Comparison of ENCODE assay signal across 16 cellular contexts in genomic region chr19:15253076-15253475, GRCh38. TPM values are rescaled to one million over a fixed set of nuclear protein-coding genes. Genes with fewer than 3 reads are reported as not detected.
DNase-seq lines count a peak whose midpoint lies in the region; ATAC-seq, FAIRE-seq and TF ChIP-seq lines count a peak whose summit lies in the region.
"Had no signal": no experiment of that assay in that cellular context is flagged by ENCODE, and none has a peak within 500 bp of the region (broad histone marks: within the 10 kb centered on the region; RNA-seq: fewer than 3 reads in every experiment).

No MANE protein-coding gene starts in this region.

- H4K20me1 ChIP-seq in HepG2 (ENCODE audit: insufficient read depth, low read length), result peaks cover 48% of the 10 kb centered on the region; the same call in 1 of the 2 replicates

- H3K36me3 ChIP-seq in HepG2 (replicated peaks in 1 of 2; ENCODE audit: control insufficient read depth in 1 of 2, insufficient read depth in 2 of 2, low read length in 2 of 2) (peaks cover 57 to 96% of the 10 kb centered on the region in 2 experiments), right lobe of liver (peaks cover 14 to 73% (median 41%) of the 10 kb centered on the region in 4 donors), esophagus muscularis mucosa (peaks cover 50 to 71% (median 69%) of the 10 kb centered on the region in 4 donors), sigmoid colon (peaks cover 46 to 64% (median 55%) of the 10 kb centered on the region in 4 donors)

- no peaks in the 10 kb centered on the region; a peak in 1 of 5 replicates for H3K27me3 ChIP-seq in HepG2 (ENCODE audit: control insufficient read depth in 1 of 2, insufficient read depth in 2 of 2, low read length in 2 of 2)
- no peaks in the 10 kb centered on the region for H3K27me3 ChIP-seq in right lobe of liver
- no peaks in the 10 kb centered on the region for H3K27me3 ChIP-seq in esophagus muscularis mucosa
- H3K27me3 ChIP-seq in sigmoid colon, result no peaks in the 10 kb centered on the region
- H3K27me3 ChIP-seq: foreskin keratinocyte, testis had no signal

- intact Hi-C loops in HepG2 (cut with micrococcal nuclease; ENCODE audit: unreplicated experiment), result no loop called here
- intact Hi-C loops in right lobe of liver (cut with DNase I), result no loop called here
- intact Hi-C loops in esophagus muscularis mucosa (cut with DNase I), result loop anchor here (5.0 kb wide), 1 partner anchor 76 kb away; no protein-coding TSS in a partner anchor
- intact Hi-C loops in sigmoid colon (cut with DNase I), result loop anchor here (5.0 kb wide), 2 partner anchors 76 to 146 kb away; partner anchors contain the start of gene SYDE1

- no peak overlapping the region for H3K27ac ChIP-seq in HepG2 (ENCODE audit: extremely low read length, insufficient read depth, low read length)
- H3K27ac ChIP-seq in right lobe of liver, result no peak overlapping the region
- peak overlapping the region; percentile 77 to 90 (median 86) for H3K27ac ChIP-seq in esophagus muscularis mucosa (replicated peaks in 1 of 4)
- H3K27ac ChIP-seq in sigmoid colon, result peak overlapping the region in 3 of 4 donors; percentile 81 to 87 (median 86)
- H3K27ac ChIP-seq: foreskin keratinocyte had no signal

- H3K4me3 ChIP-seq in HepG2 (replicated peaks in 1 of 3; ENCODE audit: insufficient read depth in 1 of 3, low read depth in 2 of 3, low read length in 3 of 3) (no peak overlapping the region), right lobe of liver (no peak overlapping the region), esophagus muscularis mucosa (no peak overlapping the region), sigmoid colon (no peak overlapping the region)
- H3K4me3 ChIP-seq: testis had no signal

- WGBS in HepG2 (ENCODE audit: low lambda C conversion rate), result 93% methylated on average over 6 of the region's 8 CpGs
- WGBS in right lobe of liver (ENCODE audit: insufficient coverage, low coverage, low lambda C conversion rate, missing lambda C conversion rate), result no CpG with 5 or more reads among the region's 8 CpGs
- WGBS in esophagus muscularis mucosa, result 100% methylated on average over 2 of the region's 8 CpGs
- WGBS in sigmoid colon, 2 donors, result 78 to 89% methylated on average over 8 of the region's 8 CpGs

- POLR2A ChIA-PET in HepG2 (lab: Yijun Ruan, JAX), result no interaction called here

- no peak overlapping the region for H3K4me2 ChIP-seq in HepG2 (ENCODE audit: low read depth, low read length)

- H3K4me1 ChIP-seq in HepG2 (ENCODE audit: insufficient read depth, low read length) (peaks cover 30% of the 10 kb centered on the region), right lobe of liver (peaks cover 0 to 23% (median 13%) of the 10 kb centered on the region in 4 donors), esophagus muscularis mucosa (peaks cover 62 to 65% (median 64%) of the 10 kb centered on the region in 4 donors), sigmoid colon (peaks cover 0 to 57% (median 54%) of the 10 kb centered on the region in 4 donors)

- no peak for FAIRE-seq in HepG2 (lab: Jason Lieb, UNC)

- TF ChIP-seq POLR2A in HepG2 (IDR thresholded peaks at IDR 0.05; ENCODE audit: insufficient read depth in 1 of 2, low read depth in 2 of 2, low read length in 2 of 2) (no peak), right lobe of liver (IDR thresholded peaks at IDR 0.05) (no peak), esophagus muscularis mucosa (IDR thresholded peaks at IDR 0.05; ENCODE audit: low read depth) (no peak), sigmoid colon (IDR thresholded peaks at IDR 0.05) (no peak)

- no peak for TF ChIP-seq CTCF in HepG2 (CRISPR knock-in tag; IDR thresholded peaks at IDR 0.05)
- no peak for TF ChIP-seq CTCF in right lobe of liver (IDR thresholded peaks at IDR 0.05)
- no peak for TF ChIP-seq CTCF in esophagus muscularis mucosa (IDR thresholded peaks at IDR 0.05)
- no peak for TF ChIP-seq CTCF in sigmoid colon (IDR thresholded peaks at IDR 0.05)

- H3K9ac ChIP-seq in HepG2 (ENCODE audit: insufficient read depth, low read depth, low read length), result no peak overlapping the region

- H3K9me3 ChIP-seq in HepG2 (ENCODE audit: low read length), result no peaks in the 10 kb centered on the region
- no peaks in the 10 kb centered on the region for H3K9me3 ChIP-seq in right lobe of liver
- H3K9me3 ChIP-seq in esophagus muscularis mucosa, result no peaks in the 10 kb centered on the region
- no peaks in the 10 kb centered on the region for H3K9me3 ChIP-seq in sigmoid colon
- H3K9me3 ChIP-seq: testis had no signal

- no peaks in the 10 kb centered on the region for H3K79me2 ChIP-seq in HepG2 (ENCODE audit: insufficient read depth, low read length)

- no peak for ATAC-seq in HepG2
- no peak for ATAC-seq in right lobe of liver
- ATAC-seq in HG02623 (IDR thresholded peaks at IDR 0.05; ENCODE audit: unreplicated experiment), result no peak
- no peak for ATAC-seq in GM18520 (IDR thresholded peaks at IDR 0.05; ENCODE audit: unreplicated experiment)
- ATAC-seq: foreskin keratinocyte had no signal

- no TSS peak for BruUV-seq in HepG2 (replicated peaks; lab: Mats Ljungman, UMichigan)

- TF ChIP-seq EP300 in HepG2 (IDR thresholded peaks at IDR 0.05; ENCODE audit: low read depth in 2 of 2, low read length in 2 of 2), result no peak
- TF ChIP-seq EP300 in HepG2 (CRISPR knock-in tag; IDR thresholded peaks at IDR 0.05; ENCODE audit: borderline replicate concordance), result no peak
- TF ChIP-seq EP300 in esophagus muscularis mucosa (IDR thresholded peaks at IDR 0.05), result no peak
- TF ChIP-seq EP300 in sigmoid colon (IDR thresholded peaks at IDR 0.05), result no peak

- CTCF ChIA-PET in HepG2 (lab: Yijun Ruan, JAX; ENCODE audit: low intra/inter-chr PET ratio, low total read pairs), result no interaction called here

- in situ Hi-C loops in HepG2 (cut with HindIII; ENCODE audit: extremely low pct_ligation_motif_present, low pct_unique_long_range_greater_than_20kb), result no loop called here

- no peak overlapping the region for H2AFZ ChIP-seq in HepG2 (ENCODE audit: low read length)

- DNase-seq in HepG2 (ENCODE audit: low spot score) (no peak), right lobe of liver (no peak), esophagus muscularis mucosa (ENCODE audit: extremely low spot score) (no peak), sigmoid colon (no peak), cortex of kidney (lab: John Stamatoyannopoulos, UW) (no peak)
- DNase-seq in stimulated activated naive CD4-positive, alpha-beta T cell (lab: John Stamatoyannopoulos, UW), result no peak
- DNase-seq: activated CD4-positive, alpha-beta T cell treated with anti-CD3 and anti-CD28 coated beads for 48 hours; DMS153; effector CD4-positive, alpha-beta T cell; foreskin keratinocyte; NCI-H1436 treated with DMSO at 0.1 percent for 48 hours; NCI-H526 treated with DMSO at 0.1 percent for 48 hours had no signal

- TF ChIP-seq RAD21 in HepG2 (CRISPR knock-in tag; IDR thresholded peaks at IDR 0.05), result no peak

RNA-seq across cellular contexts. Expression of gene EPHX3, which starts 20.8 kb away (rescaled TPM):
- total RNA-seq in HepG2 (2016; rRNA removed; fragmentation: Illumina TruSeq; extraction: Trizol), result 0.07 TPM in 1 of 2 replicates, not detected in the other
- total RNA-seq in HepG2 (2016; cell fraction: cytosol; rRNA removed; fragmentation: Illumina TruSeq; extraction: Trizol; ENCODE audit: low read depth), result not detected in 2 replicates
- total RNA-seq in HepG2 (2016; cell fraction: insoluble cytoplasmic fraction; rRNA removed; fragmentation: Illumina TruSeq; extraction: Trizol), result 0.06 TPM in 1 of 2 replicates, not detected in the other
- not detected in 2 replicates for total RNA-seq in HepG2 (2016; cell fraction: membrane; rRNA removed; fragmentation: Illumina TruSeq; extraction: Trizol)
- not detected in 2 replicates for total RNA-seq in HepG2 (2016; cell fraction: nucleus; rRNA removed; fragmentation: Illumina TruSeq; extraction: Trizol)
- polyA plus RNA-seq in HepG2 (2011; rRNA removed), result 0.15 and 0.17 TPM in 2 replicates
- 0.04 and 0.05 TPM in 2 replicates for polyA plus RNA-seq in HepG2 (2011; cell fraction: cytosol; rRNA removed)
- polyA plus RNA-seq in HepG2 (2011; cell fraction: nucleus; rRNA removed), result 0.78 and 0.82 TPM in 2 replicates
- polyA plus RNA-seq in HepG2 (2012), result 0.07 TPM in 1 of 2 replicates, not detected in the other
- polyA plus RNA-seq in HepG2 (2016; cell fraction: cytosol; fragmentation: Illumina TruSeq; extraction: Trizol; ENCODE audit: low read depth), result not detected in 2 replicates
- not detected in 2 replicates for polyA plus RNA-seq in HepG2 (2016; cell fraction: insoluble cytoplasmic fraction; fragmentation: Illumina TruSeq; extraction: Trizol; ENCODE audit: low read depth)
- 0.10 TPM in 1 of 2 replicates, not detected in the other for polyA plus RNA-seq in HepG2 (2016; cell fraction: membrane; fragmentation: Illumina TruSeq; extraction: Trizol; ENCODE audit: low read depth)
- polyA plus RNA-seq in HepG2 (2016; cell fraction: nucleus; fragmentation: Illumina TruSeq; extraction: Trizol; ENCODE audit: insufficient read depth, low read depth), result not detected in 2 replicates
- 0.76 and 0.96 TPM in 2 replicates for polyA minus RNA-seq in HepG2 (2011; rRNA and poly(A)+ RNA removed; ENCODE audit: low replicate concordance)
- polyA minus RNA-seq in HepG2 (2011; cell fraction: cytosol; rRNA and poly(A)+ RNA removed), result not detected in 2 replicates
- 0.99 and 1.2 TPM in 2 replicates for polyA minus RNA-seq in HepG2 (2011; cell fraction: nucleus; rRNA and poly(A)+ RNA removed)
- under 1 TPM in 3 of 6 experiments, not detected in 3; 0.20 to 0.25 (median 0.22) TPM for total RNA-seq in right lobe of liver
- 1 to 10 TPM in 1 of 4 donors, not detected in 3; 1.6 TPM for total RNA-seq in esophagus muscularis mucosa
- total RNA-seq in sigmoid colon, result not detected
- under 1 TPM in 2 of 3 donors, not detected in 1; 0.46 to 0.73 TPM for polyA plus RNA-seq in sigmoid colon
- total RNA-seq: activated T-helper 1 cell treated with anti-CD3 and anti-CD28 coated beads, Interleukin-12 subunit alpha, Interleukin-12 subunit beta, Interleukin-2, Interleukin-4 antibody, amounts not matched to agents 30 ng/mL and 10 ng/mL and 1 ng/mL, durations not matched to agents 14 hours and 24 hours and 36 hours; foreskin keratinocyte had no signal

RNA-seq across cellular contexts. Expression of gene NOTCH3, which starts 52.3 kb away (rescaled TPM):
- total RNA-seq in HepG2 (2016; rRNA removed; fragmentation: Illumina TruSeq; extraction: Trizol), result 0.09 TPM in 1 of 2 replicates, not detected in the other
- total RNA-seq in HepG2 (2016; cell fraction: cytosol; rRNA removed; fragmentation: Illumina TruSeq; extraction: Trizol; ENCODE audit: low read depth), result under 0.01 TPM in 1 of 2 replicates, not detected in the other
- 0.09 TPM in 1 of 2 replicates, not detected in the other for total RNA-seq in HepG2 (2016; cell fraction: insoluble cytoplasmic fraction; rRNA removed; fragmentation: Illumina TruSeq; extraction: Trizol)
- total RNA-seq in HepG2 (2016; cell fraction: membrane; rRNA removed; fragmentation: Illumina TruSeq; extraction: Trizol), result 0.03 TPM in 2 replicates
- total RNA-seq in HepG2 (2016; cell fraction: nucleus; rRNA removed; fragmentation: Illumina TruSeq; extraction: Trizol), result 0.44 and 0.93 TPM in 2 replicates
- 0.28 and 0.43 TPM in 2 replicates for polyA plus RNA-seq in HepG2 (2011; rRNA removed)
- polyA plus RNA-seq in HepG2 (2011; cell fraction: cytosol; rRNA removed), result 0.09 and 0.27 TPM in 2 replicates
- polyA plus RNA-seq in HepG2 (2011; cell fraction: nucleus; rRNA removed), result 1.4 and 2.1 TPM in 2 replicates
- 0.20 and 0.63 TPM in 2 replicates for polyA plus RNA-seq in HepG2 (2012)
- polyA plus RNA-seq in HepG2 (2016; cell fraction: cytosol; fragmentation: Illumina TruSeq; extraction: Trizol; ENCODE audit: low read depth), result 0.01 and 0.02 TPM in 2 replicates
- 0.04 TPM in 1 of 2 replicates, not detected in the other for polyA plus RNA-seq in HepG2 (2016; cell fraction: insoluble cytoplasmic fraction; fragmentation: Illumina TruSeq; extraction: Trizol; ENCODE audit: low read depth)
- polyA plus RNA-seq in HepG2 (2016; cell fraction: membrane; fragmentation: Illumina TruSeq; extraction: Trizol; ENCODE audit: low read depth), result 0.01 and 0.05 TPM in 2 replicates
- 0.29 and 0.71 TPM in 2 replicates for polyA plus RNA-seq in HepG2 (2016; cell fraction: nucleus; fragmentation: Illumina TruSeq; extraction: Trizol; ENCODE audit: insufficient read depth, low read depth)
- 0.54 and 1.5 TPM in 2 replicates for polyA minus RNA-seq in HepG2 (2011; rRNA and poly(A)+ RNA removed; ENCODE audit: low replicate concordance)
- polyA minus RNA-seq in HepG2 (2011; cell fraction: cytosol; rRNA and poly(A)+ RNA removed), result 0.70 and 0.79 TPM in 2 replicates
- polyA minus RNA-seq in HepG2 (2011; cell fraction: nucleus; rRNA and poly(A)+ RNA removed), result 0.50 and 1.9 TPM in 2 replicates
- total RNA-seq in right lobe of liver, result 1 to 10 TPM; 1.7 to 6.7 (median 2.4) TPM
- 10 to 100 TPM; 19.9 to 78.7 (median 49.1) TPM for total RNA-seq in esophagus muscularis mucosa
- total RNA-seq in sigmoid colon, result 10 to 100 TPM in 1 of 4 donors, 1 to 10 TPM in 3; 2.8 to 15.0 (median 5.1) TPM
- 1 to 10 TPM in 1 of 3 donors, under 1 TPM in 2; under 0.01 to 9.1 (median 0.46) TPM for polyA plus RNA-seq in sigmoid colon
- total RNA-seq: activated T-helper 1 cell treated with anti-CD3 and anti-CD28 coated beads, Interleukin-12 subunit alpha, Interleukin-12 subunit beta, Interleukin-2, Interleukin-4 antibody, amounts not matched to agents 30 ng/mL and 10 ng/mL and 1 ng/mL, durations not matched to agents 14 hours and 24 hours and 36 hours had no signal

Comparison
In these comparisons a context has a peak if more than half of its experiments do, and no peak if none do; other contexts are left out.
1. H3K27ac ChIP-seq: peak in esophagus muscularis mucosa (4 of 4) and sigmoid colon (3 of 4); none in HepG2 (single experiment) and right lobe of liver (0 of 3).
2. intact Hi-C loops: an anchor here in esophagus muscularis mucosa (5.0 kb wide) and sigmoid colon (5.0 kb wide); none called in HepG2 and right lobe of liver.